In genomic region chr1:153353226-153353947, GRCh38 we compare ENCODE assay signal across 8 cellular contexts.
DNase-seq lines count a peak whose midpoint lies in the region; FAIRE-seq and TF ChIP-seq lines count a peak whose summit lies in the region.

No MANE protein-coding gene starts in this region.

- H3K4me3 ChIP-seq in SU-DHL-6 (ENCODE audit: insufficient read depth, low read length, poor library complexity, severe bottlenecking) = no peak overlapping the region

- no peaks in the 10 kb centered on the region for H3K27me3 ChIP-seq in SU-DHL-6 (ENCODE audit: low read length)

- no peak for FAIRE-seq in H54 (lab: Jason Lieb, UNC)

- H3F3A ChIP-seq in SU-DHL-6 (ENCODE audit: insufficient read depth) = no peaks in the 10 kb centered on the region

- H3K79me2 ChIP-seq in SU-DHL-6 (ENCODE audit: insufficient read depth, low read length) = no peaks in the 10 kb centered on the region

- no peak overlapping the region for H2AFZ ChIP-seq in SU-DHL-6 (ENCODE audit: low read depth, low read length, severe bottlenecking)

- no peaks in the 10 kb centered on the region for H4K20me1 ChIP-seq in SU-DHL-6 (ENCODE audit: low read depth, low read length)

- H3K9ac ChIP-seq in SU-DHL-6 (ENCODE audit: low read length) = no peak overlapping the region

- H3K9me3 ChIP-seq in SU-DHL-6 (ENCODE audit: insufficient read depth, low read length) = no peaks in the 10 kb centered on the region

- H3K9me2 ChIP-seq in SU-DHL-6 (replicated peaks; ENCODE audit: insufficient read depth, low read length) = no peaks in the 10 kb centered on the region

- DNase-seq in COR-L47 (lab: John Stamatoyannopoulos, UW) = peak; percentile 21
- DNase-seq in H54 (ENCODE audit: insufficient read length, low spot score) = peak; percentile 29
- peak; percentile 83 for DNase-seq in iPS-NIHi7 (ENCODE audit: extremely low spot score)
- no peak for DNase-seq in AML-193 (lab: John Stamatoyannopoulos, UW)
- no peak for DNase-seq in NCI-H187 treated with DMSO at 0.1 percent for 48 hours (lab: John Stamatoyannopoulos, UW)
- no peak for DNase-seq in NCI-H2029 treated with DMSO at 0.1 percent for 48 hours (lab: John Stamatoyannopoulos, UW)
- no peak for DNase-seq in middle frontal gyrus (ENCODE audit: extremely low spot score, low spot score)

- H3K27ac ChIP-seq in SU-DHL-6 (ENCODE audit: low read depth, low read length) = no peak overlapping the region

- peak; percentile 20 for TF ChIP-seq CTCF in SU-DHL-6 (IDR thresholded peaks at IDR 0.05; ENCODE audit: insufficient read depth, low read length, poor library complexity, severe bottlenecking)

- H3K4me2 ChIP-seq in SU-DHL-6 (ENCODE audit: low read depth, low read length, poor library complexity, severe bottlenecking) = no peak overlapping the region

- H3K36me3 ChIP-seq in SU-DHL-6 (ENCODE audit: low read length) = no peaks in the 10 kb centered on the region

- TF ChIP-seq POLR2A in H54 (IDR thresholded peaks at IDR 0.05; ENCODE audit: low read depth, low read length) = no peak

Comparison
In these comparisons a context has a peak if more than half of its experiments do, and no peak if none do; other contexts are left out.
1. DNase-seq: peak in COR-L47 (single experiment), H54 (single experiment) and iPS-NIHi7 (single experiment); none in AML-193 (0 of 2), NCI-H187 treated with DMSO at 0.1 percent for 48 hours (single experiment), NCI-H2029 treated with DMSO at 0.1 percent for 48 hours (single experiment) and middle frontal gyrus (single experiment).